ENCODE assay signal across 15 cellular contexts in the genomic region with DNA sequence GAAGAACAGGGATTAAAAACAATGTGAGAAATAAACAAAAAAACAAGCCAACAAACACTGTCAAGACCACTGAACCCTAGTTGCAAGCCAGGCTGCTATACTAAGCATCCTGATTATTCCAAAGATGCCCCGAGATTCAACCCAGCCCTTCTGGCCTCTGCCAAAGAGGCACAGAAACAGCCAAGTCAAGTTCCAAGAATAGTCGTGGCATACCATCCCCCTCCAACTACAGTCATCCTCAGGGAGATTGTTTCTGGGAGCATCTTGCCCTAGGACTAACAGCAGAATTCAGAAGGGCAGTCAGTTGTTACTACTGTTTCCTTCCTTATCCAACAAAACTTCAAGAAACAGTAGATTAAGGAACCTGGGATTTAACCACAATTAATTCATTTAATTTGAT. TPM values are rescaled to one million over a fixed set of nuclear protein-coding genes. Genes with fewer than 3 reads are reported as not detected.
DNase-seq lines count a peak whose midpoint lies in the region; ATAC-seq, FAIRE-seq and TF ChIP-seq lines count a peak whose summit lies in the region.
"Had no signal": no experiment of that assay in that cellular context is flagged by ENCODE, and none has a peak within 500 bp of the region (broad histone marks: within the 10 kb centered on the region; RNA-seq: fewer than 3 reads in every experiment).

No MANE protein-coding gene starts in this region.

- H3K9me3 Mint-ChIP-seq in astrocyte (ENCODE audit: unreplicated experiment): no peaks in the 10 kb centered on the region
- H3K9me3 Mint-ChIP-seq: activated CD4-positive, alpha-beta T cell treated with anti-CD3 and anti-CD28 coated beads, Interleukin-2, amount 10 ng/mL, durations not matched to agents 24 days and 14 days; natural killer cell treated with Interleukin-12 subunit alpha and Interleukin-12 subunit beta and Interleukin-15 and Interleukin-18, amount 100 ng/mL, for 72 hours had no signal

- H3K36me3 Mint-ChIP-seq in astrocyte (ENCODE audit: low read depth, unreplicated experiment): peaks cover 3% of the 10 kb centered on the region
- H3K36me3 Mint-ChIP-seq: natural killer cell treated with Interleukin-12 subunit alpha and Interleukin-12 subunit beta and Interleukin-15 and Interleukin-18, amount 100 ng/mL, for 72 hours had no signal

- TF ChIP-seq POLR2A in heart left ventricle (IDR thresholded peaks at IDR 0.05) (no peak), gastrocnemius medialis (IDR thresholded peaks at IDR 0.05) (no peak)

- ATAC-seq in heart left ventricle (peak in 3 of 4 donors; percentile 60 to 81 (median 70)), gastrocnemius medialis (peak; percentile 61 to 84), GM18511 (IDR thresholded peaks at IDR 0.05; ENCODE audit: unreplicated experiment) (no peak)
- ATAC-seq: natural killer cell treated with Interleukin-12 subunit alpha and Interleukin-12 subunit beta and Interleukin-15 and Interleukin-18, amount 100 ng/mL, for 72 hours had no signal

- peak; percentile 56 for FAIRE-seq in astrocyte (lab: Jason Lieb, UNC)

- no peaks in the 10 kb centered on the region for H3K27me3 Mint-ChIP-seq in astrocyte (ENCODE audit: low read depth, unreplicated experiment)
- H3K27me3 Mint-ChIP-seq: activated CD4-positive, alpha-beta T cell treated with anti-CD3 and anti-CD28 coated beads, Interleukin-2, amount 10 ng/mL, durations not matched to agents 24 days and 14 days; natural killer cell treated with Interleukin-12 subunit alpha and Interleukin-12 subunit beta and Interleukin-15 and Interleukin-18, amount 100 ng/mL, for 72 hours had no signal

- H3K27me3 ChIP-seq in astrocyte (ENCODE audit: insufficient read depth, low read length) (no peaks in the 10 kb centered on the region), heart left ventricle (no peaks in the 10 kb centered on the region), gastrocnemius medialis (no peaks in the 10 kb centered on the region)

- H3K27ac ChIP-seq in astrocyte (ENCODE audit: low read depth, low read length): peak overlapping the region; percentile 48
- H3K27ac ChIP-seq in heart left ventricle: peak overlapping the region in 5 of 12 donors; percentile 2 to 26 (median 13)
- peak overlapping the region; percentile 58 to 78 (median 68) for H3K27ac ChIP-seq in gastrocnemius medialis

- peaks cover 65% of the 10 kb centered on the region for H3K79me2 ChIP-seq in astrocyte (ENCODE audit: insufficient read depth, low read length)

- peaks cover 38% of the 10 kb centered on the region for H3K4me1 Mint-ChIP-seq in astrocyte (ENCODE audit: low read depth, unreplicated experiment)
- H3K4me1 Mint-ChIP-seq: activated CD4-positive, alpha-beta T cell treated with anti-CD3 and anti-CD28 coated beads, Interleukin-2, amount 10 ng/mL, durations not matched to agents 24 days and 14 days had no signal

- no peak overlapping the region for H3K4me3 Mint-ChIP-seq in astrocyte (ENCODE audit: unreplicated experiment)
- H3K4me3 Mint-ChIP-seq: activated CD4-positive, alpha-beta T cell treated with anti-CD3 and anti-CD28 coated beads, Interleukin-2, amount 10 ng/mL, durations not matched to agents 24 days and 14 days; natural killer cell treated with Interleukin-12 subunit alpha and Interleukin-12 subunit beta and Interleukin-15 and Interleukin-18, amount 100 ng/mL, for 72 hours had no signal

- in situ Hi-C loops in gastrocnemius medialis (cut with MboI; ENCODE audit: low sequenced_read_pairs in 4 of 4): no loop called here

- no peak for TF ChIP-seq CTCF in astrocyte (IDR thresholded peaks at IDR 0.05; ENCODE audit: insufficient read depth, low read depth, low read length)
- TF ChIP-seq CTCF in heart left ventricle (IDR thresholded peaks at IDR 0.05): no peak
- TF ChIP-seq CTCF in gastrocnemius medialis (IDR thresholded peaks at IDR 0.05 in 4 of 5, conservative IDR thresholded peaks at IDR 0.05 in 1 of 5): no peak

- no peaks in the 10 kb centered on the region for H4K20me1 ChIP-seq in astrocyte (ENCODE audit: insufficient read depth, low read length)

- H3K4me3 ChIP-seq in astrocyte (ENCODE audit: insufficient read depth, low read depth, low read length) (no peak overlapping the region), heart left ventricle (no peak overlapping the region), gastrocnemius medialis (no peak overlapping the region)
- H3K4me3 ChIP-seq: skin epidermis had no signal

- DNase-seq in ELR (ENCODE audit: low read depth) (peak; percentile 22), astrocyte (ENCODE audit: low read depth) (peak; percentile 83), heart left ventricle (peak in 2 of 5 donors; percentile 35 to 40), gastrocnemius medialis (peak in 1 of 2 donors; percentile 73), DMS53 (lab: John Stamatoyannopoulos, UW) (no peak), NCI-H345 (lab: John Stamatoyannopoulos, UW) (no peak)
- DNase-seq in activated CD4-positive, alpha-beta T cell treated with anti-CD3 and anti-CD28 coated beads, Interleukin-2, amount 50 U/mL, for 4 hours: no peak
- DNase-seq: activated CD4-positive, alpha-beta T cell treated with anti-CD3 and anti-CD28 coated beads, Interleukin-2, amount 10 ng/mL, durations not matched to agents 24 days and 14 days; cerebellar nuclear complex; COR-L47; islet precursor cell; T-helper 1 cell had no signal

- H3K9ac ChIP-seq in astrocyte (ENCODE audit: low read length): no peak overlapping the region

- 9 to 17% (median 15%) methylated on average over 2 of the region's 2 CpGs for WGBS in heart left ventricle, 4 donors

- intact Hi-C loops in heart left ventricle (cut with DNase I): no loop called here
- intact Hi-C loops in gastrocnemius medialis (cut with DNase I; ENCODE audit: low total_unique reads): no loop called here

- H3K36me3 ChIP-seq in astrocyte (ENCODE audit: insufficient read depth, low read length): no peaks in the 10 kb centered on the region
- no peaks in the 10 kb centered on the region for H3K36me3 ChIP-seq in heart left ventricle
- no peaks in the 10 kb centered on the region for H3K36me3 ChIP-seq in gastrocnemius medialis

- H3K4me2 ChIP-seq in astrocyte (ENCODE audit: low read length): peak overlapping the region; percentile 47

- H3K9me3 ChIP-seq in astrocyte (ENCODE audit: insufficient read depth, low read depth, low read length) (no peaks in the 10 kb centered on the region), heart left ventricle (no peaks in the 10 kb centered on the region), gastrocnemius medialis (no peaks in the 10 kb centered on the region)

- H2AFZ ChIP-seq in astrocyte (ENCODE audit: low read depth, low read length): no peak overlapping the region

- H3K4me1 ChIP-seq in astrocyte (ENCODE audit: insufficient read depth, low read length) (peaks cover 24% of the 10 kb centered on the region), heart left ventricle (peaks cover 0 to 40% (median 28%) of the 10 kb centered on the region in 12 donors), gastrocnemius medialis (peaks cover 32 to 47% of the 10 kb centered on the region in 2 donors)

- peak overlapping the region; percentile 73 for H3K27ac Mint-ChIP-seq in astrocyte (ENCODE audit: unreplicated experiment)
- H3K27ac Mint-ChIP-seq: activated CD4-positive, alpha-beta T cell treated with anti-CD3 and anti-CD28 coated beads, Interleukin-2, amount 10 ng/mL, durations not matched to agents 24 days and 14 days; natural killer cell treated with Interleukin-12 subunit alpha and Interleukin-12 subunit beta and Interleukin-15 and Interleukin-18, amount 100 ng/mL, for 72 hours had no signal

RNA-seq across cellular contexts. Expression of a gene that starts 52.3 kb away (rescaled TPM):
- total RNA-seq in astrocyte (71.6 and 110 TPM in 2 replicates), heart left ventricle (10 to 100 TPM in 6 of 9 donors, 1 to 10 TPM in 3; 7.0 to 22.0 (median 10.5) TPM), gastrocnemius medialis (1 to 10 TPM; 4.4 to 9.3 (median 5.8) TPM)
- 1 to 10 TPM; 2.5 to 6.6 TPM for polyA plus RNA-seq in heart left ventricle

Comparison
In these comparisons a context has a peak if more than half of its experiments do, and no peak if none do; other contexts are left out.
1. DNase-seq: peak in ELR (single experiment) and astrocyte (single experiment); none in activated CD4-positive, alpha-beta T cell treated with anti-CD3 and anti-CD28 coated beads, Interleukin-2, amount 50 U/mL, for 4 hours (0 of 2), DMS53 (single experiment) and NCI-H345 (single experiment).